ENCODE assay signal across 25 cellular contexts in genomic region chr10:50894312-50894711, GRCh38. TPM values are rescaled to one million over a fixed set of nuclear protein-coding genes. Genes with fewer than 3 reads are reported as not detected.
DNase-seq lines count a peak whose midpoint lies in the region; ATAC-seq and TF ChIP-seq lines count a peak whose summit lies in the region.
"Had no signal": no experiment of that assay in that cellular context is flagged by ENCODE, and none has a peak within 500 bp of the region (broad histone marks: within the 10 kb centered on the region; RNA-seq: fewer than 3 reads in every experiment).

No MANE protein-coding gene starts in this region.

- H3K4me3 ChIP-seq in neural cell (ENCODE audit: low read length) (no peak overlapping the region), mucosa of descending colon (no peak overlapping the region)
- H3K4me3 ChIP-seq: BLaER1, GM12878 had no signal

- ATAC-seq in foreskin keratinocyte (peak; percentile 38), mucosa of descending colon (no peak)
- ATAC-seq: GM12878 had no signal

- H3K36me3 ChIP-seq in neural cell (ENCODE audit: insufficient read depth, low read length) (no peaks in the 10 kb centered on the region), mucosa of descending colon (ENCODE audit: low read depth) (no peaks in the 10 kb centered on the region)
- H3K36me3 ChIP-seq: BE2C, BLaER1 had no signal

- H3K9me3 ChIP-seq in neural cell (ENCODE audit: low read length) (no peaks in the 10 kb centered on the region), mucosa of descending colon (no peaks in the 10 kb centered on the region)
- H3K9me3 ChIP-seq: BE2C, BLaER1 had no signal

- TF ChIP-seq RAD21 in neural cell (conservative IDR thresholded peaks at IDR 0.05), result no peak

- no peak overlapping the region for H3K4me2 ChIP-seq in neural cell (ENCODE audit: low read length)
- H3K4me2 ChIP-seq: BLaER1 had no signal

- H3K27me3 ChIP-seq in foreskin keratinocyte, result peaks cover 50% of the 10 kb centered on the region
- no peaks in the 10 kb centered on the region for H3K27me3 ChIP-seq in neural cell (ENCODE audit: insufficient read depth, low read depth, low read length)
- H3K27me3 ChIP-seq: BE2C, BLaER1 had no signal

- H3K4me1 ChIP-seq in foreskin keratinocyte, result no peaks in the 10 kb centered on the region
- H3K4me1 ChIP-seq in mucosa of descending colon (ENCODE audit: low read depth), result no peaks in the 10 kb centered on the region
- H3K4me1 ChIP-seq: BE2C had no signal

- H3K27ac ChIP-seq in foreskin keratinocyte, result no peak overlapping the region
- no peak overlapping the region for H3K27ac ChIP-seq in neural cell (ENCODE audit: low read length)
- H3K27ac ChIP-seq: BLaER1 had no signal

- H2AFZ ChIP-seq in neural cell (ENCODE audit: low read depth, low read length), result no peak overlapping the region

- TF ChIP-seq CTCF in foreskin keratinocyte (conservative IDR thresholded peaks at IDR 0.05), result no peak
- no peak for TF ChIP-seq CTCF in neural cell (IDR thresholded peaks at IDR 0.05; ENCODE audit: poor library complexity, severe bottlenecking)
- no peak for TF ChIP-seq CTCF in mucosa of descending colon (IDR thresholded peaks at IDR 0.05)

- CTCF ChIA-PET in HEK293T (lab: Yijun Ruan, JAX), result no interaction called here

- H3K9me2 ChIP-seq in neural cell (ENCODE audit: insufficient read depth, low read length), result no peaks in the 10 kb centered on the region

- DNase-seq in HEK293T (ENCODE audit: extremely low spot score) (no peak), foreskin keratinocyte (no peak), amniotic stem cell (lab: John Stamatoyannopoulos, UW) (no peak), mucosa of descending colon (no peak)
- DNase-seq: 8988T; ACHN; BE2C; C1 segment of cervical spinal cord; CD4-positive, alpha-beta memory T cell; CD4-positive, CD25-positive, alpha-beta regulatory T cell; CD8-positive, alpha-beta memory T cell; COR-L47; DMS 273 treated with DMSO at 0.1 percent for 48 hours; DMS153; DMS53; DMS79; DND-41; EL; GDM1 had no signal

- H3K9ac ChIP-seq in neural cell (ENCODE audit: low read length), result no peak overlapping the region
- H3K9ac ChIP-seq: BLaER1 had no signal

- H4K20me1 ChIP-seq in neural cell (ENCODE audit: insufficient read depth), result no peaks in the 10 kb centered on the region
- H4K20me1 ChIP-seq: BLaER1 had no signal

- POLR2A ChIA-PET in HEK293T (lab: Yijun Ruan, JAX), result no interaction called here

- no peaks in the 10 kb centered on the region for H3K79me2 ChIP-seq in neural cell (replicated peaks; ENCODE audit: insufficient read depth, low read length)

- intact Hi-C loops in mucosa of descending colon (cut with DNase I, micrococcal nuclease), result no loop called here

- peak; percentile 98 for TF ChIP-seq EP300 in neural cell (conservative IDR thresholded peaks at IDR 0.05; ENCODE audit: poor library complexity, severe bottlenecking)

- no peaks in the 10 kb centered on the region for H3F3A ChIP-seq in neural cell (ENCODE audit: insufficient read depth, low read length, poor library complexity, severe bottlenecking)

TF ChIP-seq in HEK293T, 16 proteins besides CTCF, POLR2A, EP300 and RAD21:
- TF ChIP-seq ARNT (IDR thresholded peaks at IDR 0.05) (no peak), TARDBP (IDR thresholded peaks at IDR 0.05) (no peak), NFRKB (IDR thresholded peaks at IDR 0.05) (no peak), FOXM1 (IDR thresholded peaks at IDR 0.05; ENCODE audit: borderline replicate concordance) (peak; percentile 68; the same call in 1 of the 2 replicates), FOXA1 (IDR thresholded peaks at IDR 0.05) (no peak), ELF4 (IDR thresholded peaks at IDR 0.05) (no peak), FOXK2 (IDR thresholded peaks at IDR 0.05) (no peak), ZNF384 (IDR thresholded peaks at IDR 0.05) (peak; percentile 46; the same call in 1 of the 2 replicates), CTBP1 (IDR thresholded peaks at IDR 0.05; ENCODE audit: borderline replicate concordance) (peak; percentile 89; the same call in 1 of the 2 replicates), BHLHE40 (IDR thresholded peaks at IDR 0.05; ENCODE audit: borderline replicate concordance) (no peak), L3MBTL2 (conservative IDR thresholded peaks at IDR 0.05) (no peak), LEF1 (IDR thresholded peaks at IDR 0.05; ENCODE audit: borderline replicate concordance) (peak; percentile 99)
- TF ChIP-seq, protein P1, sequence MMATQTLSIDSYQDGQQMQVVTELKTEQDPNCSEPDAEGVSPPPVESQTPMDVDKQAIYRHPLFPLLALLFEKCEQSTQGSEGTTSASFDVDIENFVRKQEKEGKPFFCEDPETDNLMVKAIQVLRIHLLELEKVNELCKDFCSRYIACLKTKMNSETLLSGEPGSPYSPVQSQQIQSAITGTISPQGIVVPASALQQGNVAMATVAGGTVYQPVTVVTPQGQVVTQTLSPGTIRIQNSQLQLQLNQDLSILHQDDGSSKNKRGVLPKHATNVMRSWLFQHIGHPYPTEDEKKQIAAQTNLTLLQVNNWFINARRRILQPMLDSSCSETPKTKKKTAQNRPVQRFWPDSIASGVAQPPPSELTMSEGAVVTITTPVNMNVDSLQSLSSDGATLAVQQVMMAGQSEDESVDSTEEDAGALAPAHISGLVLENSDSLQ (IDR thresholded peaks at IDR 0.05), result peak; percentile 96
TF ChIP-seq in HEK293T: peak in this region for 5.

TF ChIP-seq in neural cell, 6 proteins besides CTCF, POLR2A, EP300 and RAD21:
- no peak for TF ChIP-seq MXI1 (conservative IDR thresholded peaks at IDR 0.05; ENCODE audit: poor library complexity, severe bottlenecking)
- TF ChIP-seq, protein P2, sequence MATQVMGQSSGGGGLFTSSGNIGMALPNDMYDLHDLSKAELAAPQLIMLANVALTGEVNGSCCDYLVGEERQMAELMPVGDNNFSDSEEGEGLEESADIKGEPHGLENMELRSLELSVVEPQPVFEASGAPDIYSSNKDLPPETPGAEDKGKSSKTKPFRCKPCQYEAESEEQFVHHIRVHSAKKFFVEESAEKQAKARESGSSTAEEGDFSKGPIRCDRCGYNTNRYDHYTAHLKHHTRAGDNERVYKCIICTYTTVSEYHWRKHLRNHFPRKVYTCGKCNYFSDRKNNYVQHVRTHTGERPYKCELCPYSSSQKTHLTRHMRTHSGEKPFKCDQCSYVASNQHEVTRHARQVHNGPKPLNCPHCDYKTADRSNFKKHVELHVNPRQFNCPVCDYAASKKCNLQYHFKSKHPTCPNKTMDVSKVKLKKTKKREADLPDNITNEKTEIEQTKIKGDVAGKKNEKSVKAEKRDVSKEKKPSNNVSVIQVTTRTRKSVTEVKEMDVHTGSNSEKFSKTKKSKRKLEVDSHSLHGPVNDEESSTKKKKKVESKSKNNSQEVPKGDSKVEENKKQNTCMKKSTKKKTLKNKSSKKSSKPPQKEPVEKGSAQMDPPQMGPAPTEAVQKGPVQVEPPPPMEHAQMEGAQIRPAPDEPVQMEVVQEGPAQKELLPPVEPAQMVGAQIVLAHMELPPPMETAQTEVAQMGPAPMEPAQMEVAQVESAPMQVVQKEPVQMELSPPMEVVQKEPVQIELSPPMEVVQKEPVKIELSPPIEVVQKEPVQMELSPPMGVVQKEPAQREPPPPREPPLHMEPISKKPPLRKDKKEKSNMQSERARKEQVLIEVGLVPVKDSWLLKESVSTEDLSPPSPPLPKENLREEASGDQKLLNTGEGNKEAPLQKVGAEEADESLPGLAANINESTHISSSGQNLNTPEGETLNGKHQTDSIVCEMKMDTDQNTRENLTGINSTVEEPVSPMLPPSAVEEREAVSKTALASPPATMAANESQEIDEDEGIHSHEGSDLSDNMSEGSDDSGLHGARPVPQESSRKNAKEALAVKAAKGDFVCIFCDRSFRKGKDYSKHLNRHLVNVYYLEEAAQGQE (IDR thresholded peaks at IDR 0.05; ENCODE audit: borderline replicate concordance), result no peak
- TF ChIP-seq TAF1 (IDR thresholded peaks at IDR 0.05; ENCODE audit: low read depth), result no peak
- peak; percentile 34 for TF ChIP-seq POLR2AphosphoS5 (IDR thresholded peaks at IDR 0.05)
- TF ChIP-seq EZH2 (IDR thresholded peaks at IDR 0.05; ENCODE audit: borderline replicate concordance, insufficient read depth, low read length, poor library complexity, severe bottlenecking), result no peak
- TF ChIP-seq SMC3 (conservative IDR thresholded peaks at IDR 0.05; ENCODE audit: poor library complexity), result no peak

RNA-seq across cellular contexts. Expression of gene A1CF, which starts 8.9 kb away (rescaled TPM):
- total RNA-seq in foreskin keratinocyte (not detected in 2 replicates), mucosa of descending colon (10 to 100 TPM; 25.3 to 74.8 (median 33.1) TPM)
- polyA plus RNA-seq in foreskin keratinocyte (not detected in 2 replicates), neural cell (not detected in 2 replicates)
- not detected in 2 replicates for polyA minus RNA-seq in neural cell
- total RNA-seq: A673; CD4-positive, alpha-beta memory T cell; CD4-positive, CD25-positive, alpha-beta regulatory T cell; CD8-positive, alpha-beta memory T cell had no signal
- polyA plus RNA-seq: AG04450; CD14-positive monocyte; CD4-positive, alpha-beta memory T cell; CD4-positive, CD25-positive, alpha-beta regulatory T cell; CD8-positive, alpha-beta memory T cell; GM12878 had no signal

Comparison
In these comparisons a context has a peak if more than half of its experiments do, and no peak if none do; other contexts are left out.
1. RNA of gene A1CF, which starts 8.9 kb away (total RNA-seq): 25.3 to 74.8 TPM in mucosa of descending colon; not detected in foreskin keratinocyte; every median in the first group is over 10 times any median in the second.